ENCODE assay signal across 1 cellular context in the genomic region with DNA sequence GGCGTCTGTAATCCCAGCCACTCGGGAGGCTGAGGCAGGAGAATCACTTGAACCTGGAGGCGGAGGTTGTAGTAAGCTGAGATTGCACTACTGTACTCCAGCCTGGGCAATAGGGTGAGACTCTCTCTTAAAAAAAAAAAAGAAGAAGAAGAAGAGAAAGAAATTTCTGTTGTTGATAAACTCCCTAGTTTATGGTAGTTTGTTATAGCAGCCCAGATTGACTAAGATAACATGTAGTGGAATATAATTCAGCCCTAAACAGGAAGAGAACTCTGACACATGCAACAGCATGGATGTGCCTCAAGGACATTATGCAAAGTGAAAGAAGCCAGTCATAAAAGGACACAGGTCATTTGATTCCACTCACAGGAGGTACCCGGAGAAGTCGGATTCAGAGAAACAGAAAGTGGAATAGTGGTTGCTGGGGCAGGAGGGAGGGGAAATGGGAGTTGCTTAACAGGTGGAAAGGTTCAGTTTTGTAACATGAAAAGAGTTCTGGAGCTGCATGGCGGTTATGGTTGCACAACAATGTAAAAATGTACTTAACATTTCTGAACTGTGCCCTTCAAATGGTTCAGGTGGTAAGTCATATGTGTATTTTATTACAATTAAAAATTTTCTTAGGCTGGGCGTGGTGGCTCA.
TF ChIP-seq lines count a peak whose summit lies in the region.

No MANE protein-coding gene starts in this region.

TF ChIP-seq in H1, 55 proteins besides CTCF, POLR2A, EP300 and RAD21:
- TF ChIP-seq BCL11A (IDR thresholded peaks at IDR 0.05; ENCODE audit: low read depth in 2 of 2, low read length in 2 of 2) = no peak
- no peak for TF ChIP-seq POLR2AphosphoS5 (IDR thresholded peaks at IDR 0.05; ENCODE audit: low read depth, low read length)
- no peak for TF ChIP-seq CTBP2 (IDR thresholded peaks at IDR 0.05; ENCODE audit: borderline replicate concordance, insufficient read depth, insufficient read length, low read length)
- no peak for TF ChIP-seq YY1 (IDR thresholded peaks at IDR 0.05; ENCODE audit: low read depth, low read length)
- TF ChIP-seq SIN3A (conservative IDR thresholded peaks at IDR 0.05 in 1 of 2, IDR thresholded peaks at IDR 0.05 in 1 of 2; ENCODE audit: low read depth in 1 of 2, low read length in 2 of 2) = no peak
- no peak for TF ChIP-seq RBBP5 (IDR thresholded peaks at IDR 0.05; ENCODE audit: borderline replicate concordance, low read depth, low read length)
- no peak for TF ChIP-seq NANOG (IDR thresholded peaks at IDR 0.05; ENCODE audit: insufficient read depth, low read depth, low read length, poor library complexity, severe bottlenecking)
- TF ChIP-seq FOSL1 (IDR thresholded peaks at IDR 0.05; ENCODE audit: insufficient read depth, low read depth, low read length) = no peak
- TF ChIP-seq GABPA (IDR thresholded peaks at IDR 0.05; ENCODE audit: borderline replicate concordance, insufficient read depth, low read length) = no peak
- no peak for TF ChIP-seq SP2 (IDR thresholded peaks at IDR 0.05; ENCODE audit: low read length)
- TF ChIP-seq, protein P1, sequence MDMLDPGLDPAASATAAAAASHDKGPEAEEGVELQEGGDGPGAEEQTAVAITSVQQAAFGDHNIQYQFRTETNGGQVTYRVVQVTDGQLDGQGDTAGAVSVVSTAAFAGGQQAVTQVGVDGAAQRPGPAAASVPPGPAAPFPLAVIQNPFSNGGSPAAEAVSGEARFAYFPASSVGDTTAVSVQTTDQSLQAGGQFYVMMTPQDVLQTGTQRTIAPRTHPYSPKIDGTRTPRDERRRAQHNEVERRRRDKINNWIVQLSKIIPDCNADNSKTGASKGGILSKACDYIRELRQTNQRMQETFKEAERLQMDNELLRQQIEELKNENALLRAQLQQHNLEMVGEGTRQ (IDR thresholded peaks at IDR 0.05; ENCODE audit: low read length) = no peak
- TF ChIP-seq RXRA (IDR thresholded peaks at IDR 0.05; ENCODE audit: insufficient read depth, low read depth, low read length) = no peak
- TF ChIP-seq TAF7 (optimal IDR thresholded peaks at IDR 0.05; ENCODE audit: borderline replicate concordance, low read depth, low read length) = no peak
- TF ChIP-seq TEAD4 (IDR thresholded peaks at IDR 0.05; ENCODE audit: low read depth, low read length) = no peak
- TF ChIP-seq EZH2 (IDR thresholded peaks at IDR 0.05; ENCODE audit: low read depth, low read length, severe bottlenecking) = no peak
- no peak for TF ChIP-seq SP1 (IDR thresholded peaks at IDR 0.05; ENCODE audit: low read depth, low read length)
